In genomic region chr7:19143930-19144574, GRCh38 we compare ENCODE assay signal across 19 cellular contexts. TPM values are rescaled to one million over a fixed set of nuclear protein-coding genes. Genes with fewer than 3 reads are reported as not detected.
DNase-seq lines count a peak whose midpoint lies in the region; ATAC-seq and TF ChIP-seq lines count a peak whose summit lies in the region.
"Had no signal": no experiment of that assay in that cellular context is flagged by ENCODE, and none has a peak within 500 bp of the region (broad histone marks: within the 10 kb centered on the region; RNA-seq: fewer than 3 reads in every experiment).

No MANE protein-coding gene starts in this region.

- peak; percentile 62 for DNase-seq in H9
- DNase-seq in iPS-NIHi7 (ENCODE audit: extremely low spot score), result peak; percentile 57
- no peak for DNase-seq in GF-D8 (lab: John Stamatoyannopoulos, UW)
- DNase-seq in left lung, result no peak
- DNase-seq: activated CD8-positive, alpha-beta T cell treated with anti-CD3 and anti-CD28 coated beads, Interleukin-2, amount 10 ng/mL, durations not matched to agents 7 days and 5 days; activated naive CD4-positive, alpha-beta T cell; CD4-positive, alpha-beta T cell; colonic mucosa; left ventricle myocardium superior; MG63; nucleus accumbens; PC-9; stimulated activated CD4-positive, alpha-beta T cell treated with anti-CD3 and anti-CD28 coated beads, Interleukin-2, amount 100 ng/mL, for 24 hours had no signal

- H2BK20ac ChIP-seq in H9 (ENCODE audit: low read depth, low read length, poor library complexity, severe bottlenecking), result no peak overlapping the region

- H3K9me3 ChIP-seq in H9 (ENCODE audit: control insufficient read depth, low read depth, low read length) (no peaks in the 10 kb centered on the region), skeletal muscle tissue (ENCODE audit: control insufficient read depth in 3 of 3, low read length in 3 of 3) (no peaks in the 10 kb centered on the region), left lung (no peaks in the 10 kb centered on the region)
- H3K9me3 ChIP-seq: colonic mucosa, MG63 had no signal

- no peak overlapping the region for H3K56ac ChIP-seq in H9 (ENCODE audit: insufficient read length, low read depth, low read length)

- H3K27me3 Mint-ChIP-seq in H9 (ENCODE audit: low read depth), result peaks cover 91% of the 10 kb centered on the region
- peaks cover 97% of the 10 kb centered on the region for H3K27me3 Mint-ChIP-seq in brain

- no peak overlapping the region for H4K8ac ChIP-seq in H9 (replicated peaks; ENCODE audit: insufficient read length, low read depth, low read length)

- H3K36me3 Mint-ChIP-seq in H9 (ENCODE audit: insufficient read depth in 1 of 3, low read depth in 3 of 3), result no peaks in the 10 kb centered on the region
- H3K36me3 Mint-ChIP-seq in brain, result no peaks in the 10 kb centered on the region

- TF ChIP-seq CTCF in H9 (conservative IDR thresholded peaks at IDR 0.05), result no peak
- TF ChIP-seq CTCF in brain (conservative IDR thresholded peaks at IDR 0.05), result no peak
- no peak for TF ChIP-seq CTCF in left lung (IDR thresholded peaks at IDR 0.05)

- H3K23me2 ChIP-seq in H9 (ENCODE audit: insufficient read length, low read depth, low read length, poor library complexity, severe bottlenecking), result peaks cover 20% of the 10 kb centered on the region

- H3K4ac ChIP-seq in H9 (ENCODE audit: low read depth, low read length), result no peak overlapping the region

- H2AFZ ChIP-seq in H9 (ENCODE audit: low read length), result no peak overlapping the region
- H2AFZ ChIP-seq: PC-9 had no signal

- H3K4me1 ChIP-seq in H9 (ENCODE audit: insufficient read depth, low read length) (no peaks in the 10 kb centered on the region; the same call in 1 of the 2 replicates), skeletal muscle tissue (ENCODE audit: control insufficient read depth in 3 of 3, insufficient read depth in 3 of 3, low read length in 3 of 3) (peaks cover 6 to 14% (median 7%) of the 10 kb centered on the region in 3 donors), left lung (no peaks in the 10 kb centered on the region)
- H3K4me1 ChIP-seq: colonic mucosa had no signal

- H3K27ac Mint-ChIP-seq in H9, result no peak overlapping the region
- H3K27ac Mint-ChIP-seq in brain, result no peak overlapping the region
- H3K27ac Mint-ChIP-seq: activated CD8-positive, alpha-beta T cell treated with anti-CD3 and anti-CD28 coated beads, Interleukin-2, amount 10 ng/mL, durations not matched to agents 7 days and 5 days; CD4-positive, alpha-beta T cell; stimulated activated naive CD8-positive, alpha-beta T cell treated with anti-CD3 and anti-CD28 coated beads, Interleukin-15, Interleukin-2, amounts not matched to agents 100 ng/mL and 50 ng/mL, for 24 hours had no signal

- peaks cover 0 to 4% of the 10 kb centered on the region in 2 experiments; a peak in 1 of 5 replicates for H3K9me3 Mint-ChIP-seq in H9
- H3K9me3 Mint-ChIP-seq in brain, result peaks cover 2 to 17% (median 10%) of the 10 kb centered on the region in 5 experiments
- H3K9me3 Mint-ChIP-seq: CD4-positive, alpha-beta T cell; stimulated activated naive CD8-positive, alpha-beta T cell treated with anti-CD3 and anti-CD28 coated beads, Interleukin-15, Interleukin-2, amounts not matched to agents 100 ng/mL and 50 ng/mL, for 24 hours; T-helper 1 cell treated with Interleukin-12 subunit alpha and Interleukin-12 subunit beta and Interleukin-4 antibody, amounts not matched to agents 30 μg/mL and 1 μg/mL, for 36 hours had no signal

- no peak overlapping the region for H3T11ph ChIP-seq in H9 (ENCODE audit: low read length)

- no peak overlapping the region for H2AK5ac ChIP-seq in H9 (ENCODE audit: insufficient read length, low read length)

- H4K91ac ChIP-seq in H9 (ENCODE audit: insufficient read length, low read depth, low read length), result no peak overlapping the region

- no peak overlapping the region for H3K18ac ChIP-seq in H9 (ENCODE audit: insufficient read length, low read depth, low read length)

- H3K14ac ChIP-seq in H9 (ENCODE audit: insufficient read depth, low read length), result no peak overlapping the region

- no peaks in the 10 kb centered on the region for H4K20me1 ChIP-seq in H9 (ENCODE audit: control insufficient read depth, insufficient read depth, insufficient read length)

- intact Hi-C loops in left lung (cut with DNase I), result no loop called here

- H2BK12ac ChIP-seq in H9 (ENCODE audit: insufficient read length, low read depth, low read length), result no peak overlapping the region

- H4K5ac ChIP-seq in H9 (ENCODE audit: insufficient read length, low read depth, low read length), result no peak overlapping the region

- H3K4me1 Mint-ChIP-seq in H9 (peaks cover 30 to 45% of the 10 kb centered on the region in 2 experiments), brain (peaks cover 32% of the 10 kb centered on the region)

- no peaks in the 10 kb centered on the region for H3K79me1 ChIP-seq in H9 (ENCODE audit: insufficient read depth, low read depth, low read length, poor library complexity, severe bottlenecking)

- ATAC-seq in HG02885 (IDR thresholded peaks at IDR 0.05; ENCODE audit: poor library complexity, unreplicated experiment) (no peak), left lung (no peak)
- ATAC-seq: activated CD8-positive, alpha-beta T cell treated with anti-CD3 and anti-CD28 coated beads, Interleukin-2, amount 10 ng/mL, durations not matched to agents 7 days and 5 days; left ventricle myocardium superior had no signal

- H3K23ac ChIP-seq in H9 (ENCODE audit: insufficient read length, low read depth, low read length), result no peak overlapping the region

- H3K9ac ChIP-seq in H9 (ENCODE audit: extremely low read depth, insufficient read length, low read length), result no peak overlapping the region
- H3K9ac ChIP-seq in skeletal muscle tissue (ENCODE audit: low read depth in 1 of 3, low read length in 3 of 3), result no peak overlapping the region

- no peak overlapping the region for H2BK120ac ChIP-seq in H9 (ENCODE audit: low read depth, low read length, poor library complexity, severe bottlenecking)

- H3K36me3 ChIP-seq in skeletal muscle tissue (ENCODE audit: control insufficient read depth in 3 of 3, insufficient read depth in 3 of 3, low read length in 3 of 3) (no peaks in the 10 kb centered on the region), left lung (no peaks in the 10 kb centered on the region)
- H3K36me3 ChIP-seq: colonic mucosa, MG63 had no signal

- peak overlapping the region; percentile 89 for H3K4me2 ChIP-seq in H9 (ENCODE audit: insufficient read depth, insufficient read length, low read length)
- H3K4me2 ChIP-seq: PC-9 had no signal

- H3K4me3 ChIP-seq in skeletal muscle tissue (ENCODE audit: low read length in 3 of 3) (peak overlapping the region; percentile 20 to 61 (median 28)), left lung (no peak overlapping the region)
- H3K4me3 ChIP-seq: colonic mucosa, MG63, PC-9 had no signal

- no peak overlapping the region for H2BK5ac ChIP-seq in H9 (ENCODE audit: insufficient read length, low read length)

- H3K4me3 Mint-ChIP-seq in H9 (peak overlapping the region; percentile 68 to 90), brain (peak overlapping the region; percentile 64 to 82 (median 76))
- H3K4me3 Mint-ChIP-seq: activated CD8-positive, alpha-beta T cell treated with anti-CD3 and anti-CD28 coated beads, Interleukin-2, amount 10 ng/mL, durations not matched to agents 7 days and 5 days; CD4-positive, alpha-beta T cell; stimulated activated naive CD8-positive, alpha-beta T cell treated with anti-CD3 and anti-CD28 coated beads, Interleukin-15, Interleukin-2, amounts not matched to agents 100 ng/mL and 50 ng/mL, for 24 hours; T-helper 1 cell treated with Interleukin-12 subunit alpha and Interleukin-12 subunit beta and Interleukin-4 antibody, amounts not matched to agents 30 μg/mL and 1 μg/mL, for 36 hours had no signal

- no CpG with 5 or more reads among the region's 26 CpGs for WGBS in H9 (ENCODE audit: extremely low coverage, insufficient read length, low lambda C conversion rate)

- H3K27me3 ChIP-seq in H9 (ENCODE audit: insufficient read depth, low read length), result peaks cover 30% of the 10 kb centered on the region
- peaks cover 30 to 44% (median 34%) of the 10 kb centered on the region in 3 donors for H3K27me3 ChIP-seq in skeletal muscle tissue (ENCODE audit: control insufficient read depth in 3 of 3, insufficient read depth in 3 of 3, low read length in 3 of 3)
- peaks cover 54 to 66% of the 10 kb centered on the region in 2 donors for H3K27me3 ChIP-seq in left lung
- H3K27me3 ChIP-seq: MG63 had no signal

- H3K79me2 ChIP-seq in H9 (ENCODE audit: insufficient read depth, low read length), result no peaks in the 10 kb centered on the region

- no peak overlapping the region for H2BK15ac ChIP-seq in H9 (ENCODE audit: low read depth, low read length)

- H3K27ac ChIP-seq in H9 (ENCODE audit: insufficient read length, low read depth, low read length), result no peak overlapping the region
- H3K27ac ChIP-seq in skeletal muscle tissue (ENCODE audit: low read depth, low read length), result no peak overlapping the region
- H3K27ac ChIP-seq in left lung, result no peak overlapping the region
- H3K27ac ChIP-seq: colonic mucosa, PC-9 had no signal

RNA-seq across cellular contexts. Expression of gene FERD3L, which starts 1.2 kb away (rescaled TPM):
- not detected in 2 replicates for total RNA-seq in H9 (2021)
- not detected for polyA plus RNA-seq in brain (ENCODE audit: insufficient read depth, low read depth, low replicate concordance)
- total RNA-seq in skeletal muscle tissue, result not detected
- not detected for total RNA-seq in left lung
- total RNA-seq: activated CD8-positive, alpha-beta T cell treated with anti-CD3 and anti-CD28 coated beads, Interleukin-2, amount 10 ng/mL, durations not matched to agents 7 days and 5 days; CD4-positive, alpha-beta T cell; colonic mucosa; fibroblast of villous mesenchyme; left ventricle myocardium superior; PC-9 had no signal

RNA-seq across cellular contexts. Expression of gene TWIST1, which starts 26.6 kb away (rescaled TPM):
- total RNA-seq in H9 (2021), result not detected in 2 replicates
- polyA plus RNA-seq in brain (ENCODE audit: insufficient read depth, low read depth, low replicate concordance), result 0.19 TPM
- 12.0 TPM for total RNA-seq in skeletal muscle tissue
- total RNA-seq in left lung, result under 1 TPM in 1 of 2 donors, not detected in 1; 0.47 TPM
- total RNA-seq: activated CD8-positive, alpha-beta T cell treated with anti-CD3 and anti-CD28 coated beads, Interleukin-2, amount 10 ng/mL, durations not matched to agents 7 days and 5 days; CD4-positive, alpha-beta T cell had no signal

Comparison
In these comparisons a context has a peak if more than half of its experiments do, and no peak if none do; other contexts are left out.
1. DNase-seq: peak in H9 (single experiment) and iPS-NIHi7 (single experiment); none in GF-D8 (single experiment) and left lung (0 of 2).
2. H3K4me3 ChIP-seq: peak in skeletal muscle tissue (3 of 3); none in left lung (0 of 2).